ENCODE assay signal across 23 cellular contexts in the genomic region with DNA sequence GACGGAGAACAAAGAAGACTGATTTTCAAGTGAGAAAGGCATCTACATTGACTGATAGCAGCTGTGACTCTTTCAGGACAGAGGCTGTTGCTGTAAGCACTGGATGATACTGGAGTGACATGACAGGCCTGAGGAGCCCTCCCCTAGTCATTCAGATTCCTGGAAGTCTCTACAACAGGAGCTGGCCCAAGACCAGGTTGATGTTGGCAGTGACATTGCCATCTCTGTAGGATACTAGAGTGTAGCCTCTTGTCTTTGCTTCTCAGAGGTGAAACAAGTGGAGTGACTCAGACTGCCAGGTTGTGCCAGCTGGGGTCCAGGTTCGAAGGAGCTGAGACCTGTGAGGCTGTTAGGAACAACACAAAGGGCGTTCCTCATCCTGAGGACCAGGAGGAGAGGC.
"Had no signal": no experiment of that assay in that cellular context is flagged by ENCODE, and none has a peak within 500 bp of the region (broad histone marks: within the 10 kb centered on the region; RNA-seq: fewer than 3 reads in every experiment).

No MANE protein-coding gene starts in this region.

- H3K27ac Mint-ChIP-seq: nephron; stimulated activated memory B cell treated with anti-CD40 and anti-IgM and Interleukin-4, amounts not matched to agents 10 μg/mL and 1 μg/mL and 100 μg/mL, for 72 hours had no signal

- DNase-seq: dermis blood vessel endothelial cell; effector memory CD4-positive, alpha-beta T cell; esophagus squamous epithelium; foreskin melanocyte; glutamatergic neuron; heart right ventricle; hippocampal formation; mammary epithelial cell; mesendoderm; midbrain; naive thymus-derived CD4-positive, alpha-beta T cell; psoas muscle; right cardiac atrium; sigmoid colon; stimulated activated CD4-positive, alpha-beta T cell treated with anti-CD3 and anti-CD28 coated beads, Interleukin-4, amount 100 ng/mL, for 4 hours; stimulated activated naive CD8-positive, alpha-beta T cell treated with anti-CD3 and anti-CD28 coated beads, Interleukin-15, Interleukin-2, amounts not matched to agents 100 U/mL and 50 U/mL, for 24 hours; substantia nigra; testis; upper lobe of right lung; uterus had no signal

- H3K4me3 Mint-ChIP-seq: naive thymus-derived CD4-positive, alpha-beta T cell; nephron; neural progenitor cell; stimulated activated memory B cell treated with anti-CD40 and anti-IgM and Interleukin-4, amounts not matched to agents 10 μg/mL and 1 μg/mL and 100 μg/mL, for 72 hours had no signal

- H3K4me1 Mint-ChIP-seq: nephron; stimulated activated memory B cell treated with anti-CD40 and anti-IgM and Interleukin-4, amounts not matched to agents 10 μg/mL and 1 μg/mL and 100 μg/mL, for 72 hours had no signal

- H3K36me3 Mint-ChIP-seq: naive thymus-derived CD4-positive, alpha-beta T cell; neural progenitor cell; stimulated activated memory B cell treated with anti-CD40 and anti-IgM and Interleukin-4, amounts not matched to agents 10 μg/mL and 1 μg/mL and 100 μg/mL, for 72 hours had no signal
